ENCODE assay signal across 7 cellular contexts in genomic region chr14:92586001-92586947, GRCh38.
A peak's percentile ranks its signal among the peaks of the same experiment; 100 is the strongest.
DNase-seq lines count a peak whose midpoint lies in the region; ATAC-seq and TF ChIP-seq lines count a peak whose summit lies in the region.

No MANE protein-coding gene starts in this region.

- 25 to 37% methylated on average over 9 of the region's 9 CpGs for WGBS in lung, 2 donors

- DNase-seq in amniotic stem cell (lab: John Stamatoyannopoulos, UW) (peak; percentile 84), lung (ENCODE audit: low spot score) (no peak), vagina (ENCODE audit: extremely low spot score in 2 of 2) (no peak), DMS114 treated with DMSO at 0.1 percent for 48 hours (lab: John Stamatoyannopoulos, UW; ENCODE audit: unreplicated experiment) (no peak)

- TF ChIP-seq CTCF in Loucy (conservative IDR thresholded peaks at IDR 0.05; ENCODE audit: low read length) = no peak
- TF ChIP-seq CTCF in lung (IDR thresholded peaks at IDR 0.05; ENCODE audit: control extremely low read depth, extremely low read depth) = no peak
- no peak for TF ChIP-seq CTCF in vagina (IDR thresholded peaks at IDR 0.05)

- ATAC-seq in GM18520 (IDR thresholded peaks at IDR 0.05; ENCODE audit: unreplicated experiment) (peak; percentile 21), lung (ENCODE audit: insufficient read depth, low FRiP score) (peak; percentile 76), GM18858 (IDR thresholded peaks at IDR 0.05; ENCODE audit: unreplicated experiment) (no peak)

- intact Hi-C loops in vagina (cut with DNase I) = no loop called here

- peaks cover 27% of the 10 kb centered on the region for H3K79me2 ChIP-seq in Loucy (ENCODE audit: insufficient read depth, low read length)

- H3F3A ChIP-seq in Loucy (ENCODE audit: low read depth) = peaks cover 17% of the 10 kb centered on the region

- H3K4me3 ChIP-seq in Loucy (ENCODE audit: low read length, poor library complexity, severe bottlenecking) = peak overlapping the region; percentile 59
- H3K4me3 ChIP-seq in lung = no peak overlapping the region
- no peak overlapping the region for H3K4me3 ChIP-seq in vagina

- no peaks in the 10 kb centered on the region for H3K27me3 ChIP-seq in Loucy (ENCODE audit: insufficient read depth, low read length, poor library complexity, severe bottlenecking)
- no peaks in the 10 kb centered on the region for H3K27me3 ChIP-seq in lung (ENCODE audit: control insufficient read depth, insufficient read depth)
- H3K27me3 ChIP-seq in vagina = no peaks in the 10 kb centered on the region

- peaks cover 78% of the 10 kb centered on the region for H3K4me1 ChIP-seq in Loucy (ENCODE audit: insufficient read depth, low read length, poor library complexity, severe bottlenecking)
- peaks cover 0 to 14% of the 10 kb centered on the region in 2 donors for H3K4me1 ChIP-seq in lung (ENCODE audit: control insufficient read depth in 2 of 2, insufficient read depth in 2 of 2, low read length in 2 of 2)
- peaks cover 38% of the 10 kb centered on the region for H3K4me1 ChIP-seq in vagina

- peak overlapping the region; percentile 74 for H3K4me2 ChIP-seq in Loucy (ENCODE audit: low read depth, low read length, poor library complexity, severe bottlenecking)

- H3K36me3 ChIP-seq in Loucy (ENCODE audit: insufficient read depth, low read length) (peaks cover 21% of the 10 kb centered on the region; the same call in 1 of the 2 replicates), lung (ENCODE audit: control insufficient read depth in 2 of 2, insufficient read depth in 2 of 2, low read length in 2 of 2) (peaks cover 0 to 7% of the 10 kb centered on the region in 2 donors), vagina (no peaks in the 10 kb centered on the region)

- H3K9me3 ChIP-seq in Loucy (ENCODE audit: insufficient read depth, low read depth, low read length) (no peaks in the 10 kb centered on the region), lung (ENCODE audit: control insufficient read depth in 2 of 2, insufficient read depth in 1 of 2, low read length in 1 of 2) (peaks cover 0 to 3% of the 10 kb centered on the region in 2 donors), vagina (no peaks in the 10 kb centered on the region)

- peak overlapping the region; percentile 59 for H3K9ac ChIP-seq in Loucy (ENCODE audit: low read depth, low read length, poor library complexity, severe bottlenecking)

- no peak overlapping the region for H2AFZ ChIP-seq in Loucy (ENCODE audit: low read length)

- peak overlapping the region in 1 of 2 donors; percentile 60 for H3K27ac ChIP-seq in lung (ENCODE audit: low read depth in 1 of 2, low read length in 1 of 2)
- peak overlapping the region; percentile 89 for H3K27ac ChIP-seq in vagina

- no peak for TF ChIP-seq POLR2A in vagina (IDR thresholded peaks at IDR 0.05)

- H3K9me2 ChIP-seq in Loucy (replicated peaks; ENCODE audit: low read depth, low read length) = no peaks in the 10 kb centered on the region

- peaks cover 3% of the 10 kb centered on the region for H4K20me1 ChIP-seq in Loucy (ENCODE audit: insufficient read depth, low read length, poor library complexity, severe bottlenecking)
